ENCODE assay signal across 10 cellular contexts in genomic region chr3:113300596-113300995, GRCh38.
"Had no signal": no experiment of that assay in that cellular context is flagged by ENCODE, and none has a peak within 500 bp of the region (broad histone marks: within the 10 kb centered on the region; RNA-seq: fewer than 3 reads in every experiment).

No MANE protein-coding gene starts in this region.

- H3K4me3 ChIP-seq: GM23248, HAP-1 had no signal

- ATAC-seq: HCT116, HepG2 had no signal

- H3K4me2 ChIP-seq: KMS-11 had no signal

- H3K9me3 ChIP-seq: HAP-1 had no signal

- H3K27ac ChIP-seq: GM23248, HL-60, KMS-11 had no signal

- H3K36me3 ChIP-seq: HAP-1 had no signal

- DNase-seq: GM23248, GOT3, H7, HFFc6, KBM-7 had no signal

- H2AFZ ChIP-seq: GM23248 had no signal
